ENCODE assay signal across 33 cellular contexts in the genomic region with DNA sequence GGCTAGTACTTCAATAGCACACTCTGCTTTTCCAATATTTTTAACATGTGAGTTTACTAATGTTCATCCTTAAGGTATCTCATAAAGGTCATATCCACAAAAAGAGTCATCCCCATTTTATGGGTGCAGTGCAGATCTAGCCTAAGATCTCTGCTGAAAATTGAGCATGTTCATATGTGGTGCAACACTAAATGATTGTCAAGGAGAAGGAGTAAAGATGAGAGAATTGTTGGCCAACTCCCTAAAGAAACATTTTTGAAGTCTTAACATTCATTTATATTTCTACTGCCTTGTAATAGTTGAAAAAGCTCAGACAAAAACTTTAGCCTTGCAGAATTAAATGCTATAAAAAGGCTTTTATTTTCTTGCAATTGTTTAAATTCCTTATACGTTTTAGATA.
"Had no signal": no experiment of that assay in that cellular context is flagged by ENCODE, and none has a peak within 500 bp of the region (broad histone marks: within the 10 kb centered on the region; RNA-seq: fewer than 3 reads in every experiment).

No MANE protein-coding gene starts in this region.

- H3K4me1 ChIP-seq: ascending aorta, body of pancreas, breast epithelium had no signal

- H3K4me3 ChIP-seq: ascending aorta, body of pancreas, breast epithelium had no signal

- H3K9ac ChIP-seq: KMS-11 had no signal

- DNase-seq: activated B cell treated with CpG ODN at 0.5 μM for 24 hours; activated CD4-positive, alpha-beta memory T cell treated with anti-CD3 and anti-CD28 coated beads, Interleukin-2, amount 10 ng/mL, durations not matched to agents 7 days and 5 days; activated CD4-positive, alpha-beta T cell treated with anti-CD3 and anti-CD28 coated beads for 1 hour; activated CD4-positive, alpha-beta T cell treated with anti-CD3 and anti-CD28 coated beads for 48 hours; activated CD8-positive, alpha-beta memory T cell treated with anti-CD3 and anti-CD28 coated beads for 24 hours; activated effector memory CD4-positive, alpha-beta T cell treated with anti-CD3 and anti-CD28 coated beads, Interleukin-2, amount 50 U/mL, for 16 hours; activated naive CD4-positive, alpha-beta T cell; activated naive CD4-positive, alpha-beta T cell treated with anti-CD3 and anti-CD28 coated beads, Interleukin-2, amount 50 U/mL, for 16 hours; activated naive CD8-positive, alpha-beta T cell treated with anti-CD3 and anti-CD28 coated beads for 36 hours; activated T-cell treated with anti-CD3 and anti-CD28 coated beads, Interleukin-2, amount 50 U/mL, for 1 hour; activated T-cell treated with anti-CD3 and anti-CD28 coated beads, Interleukin-2, amount 50 U/mL, for 72 hours; amygdala; body of pancreas; MM.1S; NCI-H1092 treated with DMSO at 0.1 percent for 48 hours; NCI-H1417; NCI-H146; NCI-H187 treated with DMSO at 0.1 percent for 48 hours; NCI-H2081 treated with DMSO at 0.1 percent for 48 hours; NCI-H226; NCI-H446 treated with DMSO at 0.1 percent for 48 hours; NCI-H524 treated with DMSO at 0.1 percent for 48 hours; OCI-M1; Right ventricle myocardium superior; SW 1271; T-helper 1 cell; T-helper 2 cell; T-helper 9 cell had no signal

- H3K27me3 ChIP-seq: ascending aorta, body of pancreas, breast epithelium had no signal

- H3K36me3 ChIP-seq: ascending aorta, breast epithelium had no signal

- ATAC-seq: activated T-cell treated with anti-CD3 and anti-CD28 coated beads, Interleukin-2, amount 50 U/mL, for 72 hours; activated T-helper 17 cell treated with anti-CD3 and anti-CD28 coated beads, Interleukin-2, amount 50 U/mL, for 72 hours; body of pancreas had no signal

- H3K4me2 ChIP-seq: KMS-11 had no signal

- H3K27ac ChIP-seq: ascending aorta, body of pancreas, breast epithelium, KMS-11, VCaP had no signal

- H3K9me3 ChIP-seq: body of pancreas had no signal
